Comparison of ENCODE assay signal across 1 cellular context in genomic region chr11:67020949-67021348, GRCh38.
A peak's percentile ranks its signal among the peaks of the same experiment; 100 is the strongest.
TF ChIP-seq lines count a peak whose summit lies in the region.

No MANE protein-coding gene starts in this region.

TF ChIP-seq in GM12878, 131 proteins besides CTCF, POLR2A, EP300 and RAD21:
- TF ChIP-seq HCFC1 (IDR thresholded peaks at IDR 0.05; ENCODE audit: low read length) (no peak), TCF3 (IDR thresholded peaks at IDR 0.05; ENCODE audit: borderline replicate concordance, insufficient read depth, low read depth, low read length) (peak; percentile 73; the same call in 1 of the 2 replicates), IRF4 (IDR thresholded peaks at IDR 0.05; ENCODE audit: low read depth, low read length) (peak; percentile 63; the same call in 1 of the 2 replicates), CREM (IDR thresholded peaks at IDR 0.05; ENCODE audit: low read depth) (peak; percentile 40; the same call in 1 of the 2 replicates), ATF2 (IDR thresholded peaks at IDR 0.05; ENCODE audit: low read length) (peak; percentile 60; the same call in 1 of the 2 replicates), RUNX3 (IDR thresholded peaks at IDR 0.05; ENCODE audit: low read length) (peak; percentile 93), IKZF2 (IDR thresholded peaks at IDR 0.05) (0 out of 4 replicates have a peak, but pooled peaks of 1 of the 2 experiments have one; percentile 21), JUNB (IDR thresholded peaks at IDR 0.05) (peak; percentile 75), HDAC2 (IDR thresholded peaks at IDR 0.05) (no peak), EED (IDR thresholded peaks at IDR 0.05; ENCODE audit: low read depth) (peak; percentile 35; the same call in 1 of the 2 replicates), STAT1 (conservative IDR thresholded peaks at IDR 0.05) (no peak), ZNF274 (IDR thresholded peaks at IDR 0.05; ENCODE audit: insufficient read depth, insufficient read length) (no peak), BCL11A (IDR thresholded peaks at IDR 0.05; ENCODE audit: low read depth, low read length) (peak; percentile 82), SREBF1 (IDR thresholded peaks at IDR 0.05; ENCODE audit: low read length) (no peak), SRF (IDR thresholded peaks at IDR 0.05; ENCODE audit: low read depth in 2 of 2, low read length in 2 of 2) (0 out of 4 replicates have a peak, but pooled peaks of 1 of the 2 experiments have one; percentile 9), CBFB (IDR thresholded peaks at IDR 0.05; ENCODE audit: low read depth) (peak; percentile 50; the same call in 1 of the 2 replicates), TCF12 (IDR thresholded peaks at IDR 0.05; ENCODE audit: low read depth, low read length) (peak; percentile 75; the same call in 1 of the 2 replicates), BCL3 (IDR thresholded peaks at IDR 0.05; ENCODE audit: borderline replicate concordance, insufficient read depth, low read depth, low read length, poor library complexity, severe bottlenecking) (peak; percentile 26), PAX5 (IDR thresholded peaks at IDR 0.05; ENCODE audit: borderline replicate concordance, low read depth, low read length) (peak; percentile 43; the same call in 1 of the 2 replicates)
